ENCODE assay signal across 1 cellular context in the genomic region with DNA sequence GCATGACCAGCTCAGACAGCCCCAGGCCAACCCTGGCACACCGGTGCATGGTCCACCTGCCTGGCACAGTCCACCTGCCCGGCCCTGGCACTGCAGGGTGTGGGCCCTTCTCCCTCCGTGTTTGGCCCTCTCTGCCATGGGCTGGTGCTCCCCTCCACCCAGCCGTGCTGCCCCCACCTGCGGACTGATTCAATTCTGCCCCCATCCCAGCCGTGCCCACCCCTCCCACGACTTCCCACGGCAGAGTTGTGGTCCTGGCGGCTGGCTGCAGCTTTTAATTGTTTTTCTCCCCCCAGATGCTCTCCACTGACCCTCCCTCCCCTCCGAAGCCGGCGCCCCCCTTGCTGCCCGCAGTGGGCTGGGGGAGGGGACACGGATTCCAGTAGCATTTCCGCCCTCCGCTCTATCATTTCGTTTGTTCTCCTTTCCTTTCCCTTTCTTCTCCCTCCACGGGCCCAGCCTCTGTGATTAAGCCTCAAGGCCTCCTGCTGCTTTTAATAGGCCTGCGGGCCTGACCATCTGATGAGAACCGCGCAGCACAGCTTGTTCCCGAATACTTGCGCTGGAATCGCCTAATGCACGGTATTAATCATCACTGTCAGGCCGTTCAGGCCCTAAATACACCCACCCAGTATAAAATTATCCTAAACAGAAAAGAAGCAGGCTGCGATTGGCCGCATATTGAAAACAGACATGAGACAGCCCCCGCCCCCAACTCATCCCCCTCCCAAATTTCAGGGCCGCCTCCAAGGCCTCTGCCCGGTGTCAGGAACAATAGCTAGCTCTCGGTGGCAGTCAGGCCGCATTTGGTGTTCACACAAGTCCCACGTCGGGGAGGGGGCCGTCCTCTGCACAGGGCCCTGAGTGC.
TF ChIP-seq lines count a peak whose summit lies in the region.

No MANE protein-coding gene starts in this region.

TF ChIP-seq in H1, 55 proteins besides CTCF, POLR2A, EP300 and RAD21 (continued from another document):
- peak; percentile 18 for TF ChIP-seq ASH2L (IDR thresholded peaks at IDR 0.05; ENCODE audit: low read length)
- no peak for TF ChIP-seq TAF7 (optimal IDR thresholded peaks at IDR 0.05; ENCODE audit: borderline replicate concordance, low read depth, low read length)
- TF ChIP-seq SIN3A (conservative IDR thresholded peaks at IDR 0.05 in 1 of 2, IDR thresholded peaks at IDR 0.05 in 1 of 2; ENCODE audit: low read depth in 1 of 2, low read length in 2 of 2): no peak
- TF ChIP-seq SP1 (IDR thresholded peaks at IDR 0.05; ENCODE audit: low read depth, low read length): no peak
- TF ChIP-seq GABPA (IDR thresholded peaks at IDR 0.05; ENCODE audit: borderline replicate concordance, insufficient read depth, low read length): 0 out of 2 replicates have a peak, but pooled peaks have one; percentile 23
- TF ChIP-seq BACH1 (IDR thresholded peaks at IDR 0.05; ENCODE audit: low read length): no peak
- no peak for TF ChIP-seq SP2 (IDR thresholded peaks at IDR 0.05; ENCODE audit: low read length)
- TF ChIP-seq SP4 (IDR thresholded peaks at IDR 0.05; ENCODE audit: low read length): no peak
- TF ChIP-seq NANOG (IDR thresholded peaks at IDR 0.05; ENCODE audit: insufficient read depth, low read depth, low read length, poor library complexity, severe bottlenecking): peak; percentile 33
- TF ChIP-seq CHD1 (IDR thresholded peaks at IDR 0.05; ENCODE audit: low read depth, low read length): no peak
- TF ChIP-seq ZNF274 (IDR thresholded peaks at IDR 0.05; ENCODE audit: borderline replicate concordance, extremely low read depth, low read length): no peak
- TF ChIP-seq RNF2 (IDR thresholded peaks at IDR 0.05; ENCODE audit: borderline replicate concordance, low read depth, low read length, missing control alignments, poor library complexity, severe bottlenecking): no peak
